Comparison of ENCODE assay signal across 20 cellular contexts in genomic region chr13:105817011-105817410, GRCh38.
DNase-seq lines count a peak whose midpoint lies in the region; ATAC-seq, FAIRE-seq and TF ChIP-seq lines count a peak whose summit lies in the region.
"Had no signal": no experiment of that assay in that cellular context is flagged by ENCODE, and none has a peak within 500 bp of the region (broad histone marks: within the 10 kb centered on the region; RNA-seq: fewer than 3 reads in every experiment).

No MANE protein-coding gene starts in this region.

- no peak overlapping the region for H2AFZ ChIP-seq in smooth muscle cell (ENCODE audit: low read depth)
- H2AFZ ChIP-seq: PC-9 had no signal

- peak; percentile 32 for DNase-seq in SIG-M5 treated with dmso at 0.1 percent for 504 hours (lab: John Stamatoyannopoulos, UW; ENCODE audit: unreplicated experiment)
- DNase-seq in SIG-M5 (lab: John Stamatoyannopoulos, UW): no peak
- DNase-seq in SW480 (ENCODE audit: low spot score): peak; percentile 20
- peak; percentile 54 for DNase-seq in iPS-NIHi11 (ENCODE audit: low spot score)
- no peak for DNase-seq in smooth muscle cell (lab: John Stamatoyannopoulos, UW; ENCODE audit: unreplicated experiment)
- no peak for DNase-seq in urothelium cell line (ENCODE audit: low spot score)
- DNase-seq in KBM-7: no peak
- DNase-seq: activated CD4-positive, alpha-beta memory T cell treated with anti-CD3 and anti-CD28 coated beads, Interleukin-2, amount 10 ng/mL, durations not matched to agents 7 days and 5 days; activated naive CD8-positive, alpha-beta T cell treated with anti-CD3 and anti-CD28 coated beads, Interleukin-2, amount 50 U/mL, for 24 hours; central memory CD4-positive, alpha-beta T cell; DMS79 treated with DMSO at 0.1 percent for 48 hours; effector memory CD8-positive, alpha-beta T cell; NCI-H146; NCI-H510A; transverse colon had no signal

- no peak for TF ChIP-seq CTCF in smooth muscle cell (IDR thresholded peaks at IDR 0.05; ENCODE audit: borderline replicate concordance, insufficient read depth, poor library complexity, severe bottlenecking)

- no peaks in the 10 kb centered on the region for H3F3A ChIP-seq in smooth muscle cell (ENCODE audit: low read depth)

- no peaks in the 10 kb centered on the region for H4K20me1 ChIP-seq in smooth muscle cell (ENCODE audit: low read depth)

- H3K27ac ChIP-seq in smooth muscle cell (ENCODE audit: low read depth): peak overlapping the region; percentile 77
- H3K27ac ChIP-seq: PC-9, transverse colon had no signal

- H3K4me2 ChIP-seq in smooth muscle cell: no peak overlapping the region
- H3K4me2 ChIP-seq: PC-9 had no signal

- no peaks in the 10 kb centered on the region for H3K27me3 ChIP-seq in smooth muscle cell (ENCODE audit: low read depth)
- H3K27me3 ChIP-seq: transverse colon had no signal

- peak overlapping the region; percentile 54 for H3K9ac ChIP-seq in smooth muscle cell (ENCODE audit: low read depth)

- in situ Hi-C loops in KBM-7 (cut with MboI; ENCODE audit: low pct_unique_long_range_greater_than_20kb, low sequenced_read_pairs): no loop called here

- FAIRE-seq in urothelium cell line (lab: Jason Lieb, UNC): no peak
- FAIRE-seq: A204.1 had no signal

- no peak overlapping the region for H3K4me3 ChIP-seq in smooth muscle cell
- H3K4me3 ChIP-seq: HAP-1, PC-9, transverse colon had no signal

- H3K79me2 ChIP-seq in smooth muscle cell (ENCODE audit: low read depth): no peaks in the 10 kb centered on the region

- H3K4me1 ChIP-seq in smooth muscle cell (ENCODE audit: low read depth): no peaks in the 10 kb centered on the region
- H3K4me1 ChIP-seq: HAP-1, transverse colon had no signal

- WGBS in smooth muscle cell (ENCODE audit: low lambda C conversion rate): 30% methylated on average over 4 of the region's 4 CpGs

- no peaks in the 10 kb centered on the region for H3K9me3 ChIP-seq in smooth muscle cell (replicated peaks; ENCODE audit: low read depth)
- H3K9me3 ChIP-seq: HAP-1, transverse colon had no signal

- H3K36me3 ChIP-seq in smooth muscle cell (ENCODE audit: low read depth): no peaks in the 10 kb centered on the region
- H3K36me3 ChIP-seq: HAP-1, transverse colon had no signal

- ATAC-seq in GM18502 (IDR thresholded peaks at IDR 0.05; ENCODE audit: poor library complexity, unreplicated experiment): no peak
- ATAC-seq: activated naive CD8-positive, alpha-beta T cell treated with anti-CD3 and anti-CD28 coated beads, Interleukin-2, amount 50 U/mL, for 24 hours; effector memory CD8-positive, alpha-beta T cell; stimulated activated effector memory CD8-positive, alpha-beta T cell treated with anti-CD3 and anti-CD28 coated beads, Interleukin-12 subunit alpha, Interleukin-12 subunit beta, amount 100 ng/mL, for 72 hours had no signal

Comparison
In these comparisons a context has a peak if more than half of its experiments do, and no peak if none do; other contexts are left out.
1. DNase-seq: peak in SIG-M5 treated with dmso at 0.1 percent for 504 hours (single experiment), SW480 (single experiment) and iPS-NIHi11 (single experiment); none in SIG-M5 (single experiment), smooth muscle cell (single experiment), urothelium cell line (single experiment) and KBM-7 (single experiment).